Comparison of ENCODE assay signal across 14 cellular contexts in the genomic region with DNA sequence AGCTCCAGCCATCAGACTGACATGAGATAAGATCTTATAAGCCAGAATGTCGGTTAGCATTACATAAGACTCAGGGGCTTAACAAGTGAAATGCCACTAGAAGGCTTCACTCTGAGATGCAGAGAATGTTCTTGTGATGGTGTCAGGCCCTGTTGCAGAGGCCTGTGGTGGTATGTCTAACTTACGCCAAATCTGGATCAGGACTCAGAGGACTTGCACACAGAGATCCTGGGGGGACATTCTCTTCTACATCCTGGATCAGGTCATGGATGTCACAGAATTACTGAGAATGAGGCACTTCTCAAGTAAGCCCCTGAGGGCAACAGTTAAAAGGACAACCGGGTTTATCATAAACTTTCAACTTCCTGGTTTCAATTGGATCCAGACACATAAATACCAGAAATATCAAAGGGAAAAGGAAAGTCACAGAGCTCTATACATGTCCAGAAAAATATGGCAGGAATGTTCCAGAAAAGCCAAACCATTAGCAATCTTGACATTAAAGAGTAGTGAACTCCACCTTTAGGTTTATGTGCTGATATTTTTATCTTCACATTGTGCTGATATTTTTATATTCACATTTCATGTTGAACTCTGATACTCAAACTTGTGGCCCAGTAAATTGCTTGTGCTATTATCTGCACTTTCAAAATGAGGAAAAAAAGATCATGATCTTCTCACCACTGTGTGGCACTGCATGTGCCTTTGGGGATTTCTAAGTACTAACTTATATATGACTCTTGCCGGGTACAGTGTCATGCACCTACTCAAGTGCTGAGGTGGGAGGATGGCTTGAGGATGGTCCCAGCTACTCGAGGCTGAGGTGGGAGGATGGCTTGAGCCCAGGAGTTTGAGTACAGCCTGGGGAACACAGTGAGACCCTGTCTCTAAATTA.
DNase-seq lines count a peak whose midpoint lies in the region; ATAC-seq and TF ChIP-seq lines count a peak whose summit lies in the region.
"Had no signal": no experiment of that assay in that cellular context is flagged by ENCODE, and none has a peak within 500 bp of the region (broad histone marks: within the 10 kb centered on the region; RNA-seq: fewer than 3 reads in every experiment).

No MANE protein-coding gene starts in this region.

- H3K27me3 ChIP-seq in osteoblast (ENCODE audit: insufficient read depth, low read length) = no peaks in the 10 kb centered on the region

- in situ Hi-C loops in G401 (cut with HindIII; ENCODE audit: low sequenced_read_pairs) = no loop called here

- no peak for ATAC-seq in GM21529 (IDR thresholded peaks at IDR 0.05; ENCODE audit: unreplicated experiment)

- H3K79me2 ChIP-seq in osteoblast (ENCODE audit: insufficient read depth, low read length) = no peaks in the 10 kb centered on the region

- no peaks in the 10 kb centered on the region for H3K36me3 ChIP-seq in osteoblast (ENCODE audit: insufficient read depth, low read length)

- H3K9me3 ChIP-seq in osteoblast (ENCODE audit: low read depth, low read length) = no peaks in the 10 kb centered on the region

- peak overlapping the region; percentile 61 for H2AFZ ChIP-seq in osteoblast (ENCODE audit: low read length)
- H2AFZ ChIP-seq: PC-9 had no signal

- no peak overlapping the region for H3K4me2 ChIP-seq in osteoblast (ENCODE audit: insufficient read depth, low read length)
- H3K4me2 ChIP-seq: PC-9 had no signal

- H3K27ac ChIP-seq in osteoblast (ENCODE audit: low read depth, low read length) = no peak overlapping the region
- H3K27ac ChIP-seq: PC-9 had no signal

- no peak for TF ChIP-seq CTCF in osteoblast (IDR thresholded peaks at IDR 0.05; ENCODE audit: extremely low read depth, low read depth, low read length)

- H3K4me3 ChIP-seq in osteoblast (ENCODE audit: insufficient read depth, low read length) = no peak overlapping the region
- H3K4me3 ChIP-seq: PC-9 had no signal

- peak; percentile 41 for DNase-seq in ELR (ENCODE audit: low read depth)
- peak; percentile 95 for DNase-seq in RPMI7951 (ENCODE audit: low read depth)
- DNase-seq in fibroblast of peridontal ligament (ENCODE audit: extremely low read depth) = peak; percentile 24
- DNase-seq in osteoblast (ENCODE audit: insufficient read length, low spot score, missing footprints) = no peak
- no peak for DNase-seq in G401 (ENCODE audit: low spot score)
- DNase-seq in GM19240 (ENCODE audit: insufficient read length, low spot score) = no peak
- no peak for DNase-seq in CD1c-positive myeloid dendritic cell (ENCODE audit: extremely low spot score)
- DNase-seq: activated naive CD4-positive, alpha-beta T cell; caudate nucleus; head of caudate nucleus; kidney glomerular epithelial cell; NCI-H510A had no signal

- no peaks in the 10 kb centered on the region for H4K20me1 ChIP-seq in osteoblast (ENCODE audit: insufficient read depth, low read length)

- peaks cover 4% of the 10 kb centered on the region for H3K4me1 ChIP-seq in osteoblast (ENCODE audit: insufficient read depth, low read length)

Comparison
In these comparisons a context has a peak if more than half of its experiments do, and no peak if none do; other contexts are left out.
1. DNase-seq: peak in ELR (single experiment), RPMI7951 (single experiment) and fibroblast of peridontal ligament (single experiment); none in osteoblast (single experiment), G401 (single experiment), GM19240 (single experiment) and CD1c-positive myeloid dendritic cell (single experiment).